Comparison of ENCODE assay signal across 7 cellular contexts in the genomic region with DNA sequence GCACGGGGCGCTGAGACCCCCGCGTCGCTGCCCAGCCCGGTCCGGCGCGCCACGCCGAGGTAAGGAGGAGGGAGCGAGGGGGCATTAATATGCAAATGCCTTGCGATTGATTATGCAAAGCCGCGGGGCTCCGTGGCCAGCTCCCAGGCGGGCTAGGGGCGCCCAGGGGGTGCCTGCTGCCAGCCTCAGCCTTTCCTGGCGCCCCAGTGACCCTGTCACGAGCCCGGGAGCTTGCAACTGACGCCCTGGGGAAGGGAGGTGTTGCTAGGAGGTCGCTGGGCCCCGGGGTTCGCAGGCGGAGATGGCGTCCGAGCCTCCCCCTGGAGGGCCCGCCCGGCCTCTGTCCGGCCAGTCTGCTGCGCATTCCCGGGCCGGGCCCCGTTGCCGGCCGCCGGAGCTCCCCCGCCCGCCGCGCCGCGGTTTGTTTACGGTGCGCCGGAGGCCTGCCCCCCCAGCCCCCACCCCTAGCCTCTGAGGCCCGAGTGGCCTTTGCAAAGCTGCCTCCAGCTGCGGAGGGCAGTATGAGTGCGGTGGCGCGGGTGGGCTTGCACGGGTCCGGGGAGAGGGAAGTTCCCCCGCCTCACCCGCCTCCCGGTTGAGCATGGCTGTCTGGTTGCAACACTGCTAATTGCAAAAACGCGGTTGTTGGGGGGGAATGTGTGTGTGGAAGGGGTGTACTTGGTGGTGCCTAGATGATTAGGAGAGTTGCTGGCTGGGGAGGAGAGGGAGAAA. TPM values are rescaled to one million over a fixed set of nuclear protein-coding genes. Genes with fewer than 3 reads are reported as not detected.
DNase-seq lines count a peak whose midpoint lies in the region; ATAC-seq and TF ChIP-seq lines count a peak whose summit lies in the region.

No MANE protein-coding gene starts in this region.

- H3K27me3 Mint-ChIP-seq in stimulated activated naive CD8-positive, alpha-beta T cell treated with anti-CD3 and anti-CD28 coated beads, Interleukin-15, Interleukin-2, amounts not matched to agents 100 ng/mL and 50 ng/mL, for 24 hours = no peaks in the 10 kb centered on the region

- H3K9ac ChIP-seq in mammary epithelial cell (ENCODE audit: insufficient read depth, low read length) = peak overlapping the region; percentile 62

- intact Hi-C loops in mammary epithelial cell (cut with micrococcal nuclease) = loop anchor here (1.0 to 5.0 kb wide), 2 partner anchors 34 to 48 kb away; no protein-coding TSS in a partner anchor

- WGBS in mammary epithelial cell (ENCODE audit: low coverage, missing lambda C conversion rate) = 0% methylated on average over 12 of the region's 59 CpGs

- no peaks in the 10 kb centered on the region for H3K36me3 Mint-ChIP-seq in stimulated activated naive CD8-positive, alpha-beta T cell treated with anti-CD3 and anti-CD28 coated beads, Interleukin-15, Interleukin-2, amounts not matched to agents 100 ng/mL and 50 ng/mL, for 24 hours (ENCODE audit: low read depth)

- H3K27ac ChIP-seq in mammary epithelial cell (ENCODE audit: insufficient read depth, low read depth, low read length) (peak overlapping the region; percentile 52), layer of hippocampus (ENCODE audit: low read depth, low read length) (peak overlapping the region; percentile 100)

- in situ Hi-C loops in mammary epithelial cell (cut with MboI; ENCODE audit: low sequenced_read_pairs in 2 of 2) = no loop called here

- H3K4me1 Mint-ChIP-seq in stimulated activated naive CD8-positive, alpha-beta T cell treated with anti-CD3 and anti-CD28 coated beads, Interleukin-15, Interleukin-2, amounts not matched to agents 100 ng/mL and 50 ng/mL, for 24 hours (ENCODE audit: low read depth) = peaks cover 45% of the 10 kb centered on the region

- CTCF ChIA-PET in mammary epithelial cell (lab: Charles Lee; ENCODE audit: low non-redundant PET) = no interaction called here

- H2AFZ ChIP-seq in mammary epithelial cell (ENCODE audit: low read depth, low read length) = peak overlapping the region; percentile 96

- H3K4me2 ChIP-seq in mammary epithelial cell (ENCODE audit: insufficient read depth, low read depth, low read length) = peak overlapping the region; percentile 96

- H3K36me3 ChIP-seq in mammary epithelial cell (ENCODE audit: insufficient read depth, low read length) = no peaks in the 10 kb centered on the region

- DNase-seq in RPMI7951 (ENCODE audit: low read depth) = peak; percentile 19
- peak; percentile 33 for DNase-seq in mammary epithelial cell
- no peak for DNase-seq in cerebellar nuclear complex (lab: John Stamatoyannopoulos, UW)

- H3K9me3 ChIP-seq in mammary epithelial cell (replicated peaks; ENCODE audit: insufficient read depth, low read length) = no peaks in the 10 kb centered on the region

- H4K20me1 ChIP-seq in mammary epithelial cell (ENCODE audit: insufficient read depth, low read length) = no peaks in the 10 kb centered on the region

- peak overlapping the region; percentile 61 for H3K27ac Mint-ChIP-seq in stimulated activated naive CD8-positive, alpha-beta T cell treated with anti-CD3 and anti-CD28 coated beads, Interleukin-15, Interleukin-2, amounts not matched to agents 100 ng/mL and 50 ng/mL, for 24 hours

- no peaks in the 10 kb centered on the region for H3K27me3 ChIP-seq in mammary epithelial cell (ENCODE audit: insufficient read depth, low read length)
- no peaks in the 10 kb centered on the region for H3K27me3 ChIP-seq in layer of hippocampus (ENCODE audit: control insufficient read depth, insufficient read depth, low read length)

- no peak for TF ChIP-seq CTCF in mammary epithelial cell (conservative IDR thresholded peaks at IDR 0.05 in 1 of 2, IDR thresholded peaks at IDR 0.05 in 1 of 2; ENCODE audit: extremely low read depth in 1 of 2, insufficient read depth in 1 of 2, low read depth in 1 of 2, low read length in 2 of 2)

- peaks cover 22% of the 10 kb centered on the region for H3K4me1 ChIP-seq in mammary epithelial cell (ENCODE audit: insufficient read depth, low read length)

- dilution Hi-C loops in mammary epithelial cell (cut with HindIII; ENCODE audit: low sequenced_read_pairs) = no loop called here

- H3K79me2 ChIP-seq in mammary epithelial cell (ENCODE audit: insufficient read depth, low read length) = peaks cover 7% of the 10 kb centered on the region

- H3K4me3 ChIP-seq in mammary epithelial cell (replicated peaks in 1 of 3; ENCODE audit: insufficient read depth in 1 of 3, low read depth in 2 of 3, low read length in 3 of 3) = peak overlapping the region; percentile 94 to 96 (median 94)

- H3K9me3 Mint-ChIP-seq in stimulated activated naive CD8-positive, alpha-beta T cell treated with anti-CD3 and anti-CD28 coated beads, Interleukin-15, Interleukin-2, amounts not matched to agents 100 ng/mL and 50 ng/mL, for 24 hours = no peaks in the 10 kb centered on the region

- no TSS peak for BruUV-seq in mammary epithelial cell (replicated peaks; lab: Mats Ljungman, UMichigan)

- peak overlapping the region; percentile 86 for H3K4me3 Mint-ChIP-seq in stimulated activated naive CD8-positive, alpha-beta T cell treated with anti-CD3 and anti-CD28 coated beads, Interleukin-15, Interleukin-2, amounts not matched to agents 100 ng/mL and 50 ng/mL, for 24 hours

- ATAC-seq in GM18498 (IDR thresholded peaks at IDR 0.05; ENCODE audit: unreplicated experiment) = peak; percentile 58
- peak; percentile 27 for ATAC-seq in HG02852 (IDR thresholded peaks at IDR 0.05; ENCODE audit: unreplicated experiment)

RNA-seq across cellular contexts. Expression of a gene that starts 0.4 kb away (rescaled TPM):
- total RNA-seq in RPMI7951 (2014; rRNA removed; shearing (Covaris generic)) = 16.3 and 20.0 TPM in 2 replicates
- total RNA-seq in mammary epithelial cell = 10 to 100 TPM; 10.8 to 11.7 TPM
- polyA plus RNA-seq in mammary epithelial cell = 10.0 TPM
- 33.1 TPM for polyA minus RNA-seq in mammary epithelial cell

RNA-seq across cellular contexts. Expression of a gene that starts 9.0 kb away (rescaled TPM):
- total RNA-seq in RPMI7951 (2014; rRNA removed; shearing (Covaris generic)) = 44.9 and 47.8 TPM in 2 replicates
- total RNA-seq in mammary epithelial cell = 10 to 100 TPM; 59.3 to 85.6 TPM
- 91.2 TPM for polyA plus RNA-seq in mammary epithelial cell
- 116 TPM for polyA minus RNA-seq in mammary epithelial cell

RNA-seq across cellular contexts. Expression of a gene that starts 37.2 kb away (rescaled TPM):
- 2.3 and 5.5 TPM in 2 replicates for total RNA-seq in RPMI7951 (2014; rRNA removed; shearing (Covaris generic))
- 10 to 100 TPM in 1 of 2 donors, 1 to 10 TPM in 1; 2.0 to 25.9 TPM for total RNA-seq in mammary epithelial cell
- 7.9 TPM for polyA plus RNA-seq in mammary epithelial cell
- polyA minus RNA-seq in mammary epithelial cell = 41.0 TPM

RNA-seq across cellular contexts. Expression of a gene that starts 48.0 kb away (rescaled TPM):
- 0.49 TPM in 1 of 2 replicates, not detected in the other for total RNA-seq in RPMI7951 (2014; rRNA removed; shearing (Covaris generic))
- total RNA-seq in mammary epithelial cell = 1 to 10 TPM in 1 of 2 donors, not detected in 1; 8.2 TPM
- 5.1 TPM for polyA plus RNA-seq in mammary epithelial cell
- not detected for polyA minus RNA-seq in mammary epithelial cell

RNA-seq across cellular contexts. Expression of a gene that starts 58.6 kb away (rescaled TPM):
- total RNA-seq in RPMI7951 (2014; rRNA removed; shearing (Covaris generic)) = 35.5 and 46.5 TPM in 2 replicates
- total RNA-seq in mammary epithelial cell = 10 to 100 TPM; 36.8 to 72.1 TPM
- 41.3 TPM for polyA plus RNA-seq in mammary epithelial cell
- 53.9 TPM for polyA minus RNA-seq in mammary epithelial cell

Comparison
In these comparisons a context has a peak if more than half of its experiments do, and no peak if none do; other contexts are left out.
1. DNase-seq: peak in RPMI7951 (single experiment) and mammary epithelial cell (single experiment); none in cerebellar nuclear complex (0 of 2).